In the genomic region with DNA sequence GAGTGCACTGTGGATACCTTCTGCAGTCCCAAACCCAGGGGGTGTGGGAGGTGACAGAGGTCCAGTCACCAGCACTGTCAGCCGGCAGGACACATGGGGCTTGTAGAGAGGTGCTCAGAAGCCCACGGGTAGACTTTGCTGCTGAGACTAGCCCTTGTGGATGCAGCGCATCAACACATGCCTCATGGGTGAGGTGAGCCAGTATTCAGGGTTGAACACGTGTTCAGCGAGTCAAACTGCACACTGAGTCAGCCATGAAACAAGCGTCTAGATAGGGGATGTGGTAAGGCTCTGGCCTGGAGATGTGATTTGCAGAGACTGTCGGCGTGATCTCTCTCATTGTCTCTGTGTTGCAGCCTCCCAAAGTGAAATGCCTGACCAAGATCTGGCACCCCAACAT, we compare ENCODE assay signal across 9 cellular contexts. TPM values are rescaled to one million over a fixed set of nuclear protein-coding genes. Genes with fewer than 3 reads are reported as not detected.
DNase-seq lines count a peak whose midpoint lies in the region; TF ChIP-seq lines count a peak whose summit lies in the region.
"Had no signal": no experiment of that assay in that cellular context is flagged by ENCODE, and none has a peak within 500 bp of the region (broad histone marks: within the 10 kb centered on the region; RNA-seq: fewer than 3 reads in every experiment).

No MANE protein-coding gene starts in this region.

- DNase-seq in AG09309 (ENCODE audit: low read depth): peak; percentile 46
- peak; percentile 68 for DNase-seq in MV-4-11 (lab: John Stamatoyannopoulos, UW)
- DNase-seq in astrocyte of the spinal cord (ENCODE audit: low read depth, low spot score): peak; percentile 56
- peak; percentile 19 for DNase-seq in renal cortical epithelial cell (ENCODE audit: low read depth)
- no peak for DNase-seq in ecto neural progenitor cell (ENCODE audit: low spot score)
- no peak for DNase-seq in hepatic stellate cell (ENCODE audit: low spot score)
- DNase-seq in NCI-H510A treated with DMSO at 0.1 percent for 48 hours (lab: John Stamatoyannopoulos, UW): no peak
- DNase-seq in NCI-H774 (lab: John Stamatoyannopoulos, UW): no peak
- DNase-seq: NCI-H1105 had no signal

- no peak overlapping the region for H3K4me3 ChIP-seq in AG09309 (ENCODE audit: control insufficient read depth, low read depth, low read length)
- no peak overlapping the region for H3K4me3 ChIP-seq in astrocyte of the spinal cord (ENCODE audit: low read depth, low read length)

- TF ChIP-seq CTCF in AG09309 (IDR thresholded peaks at IDR 0.05; ENCODE audit: control insufficient read depth, insufficient read depth, low read depth, low read length, missing control alignments) (no peak), astrocyte of the spinal cord (IDR thresholded peaks at IDR 0.05; ENCODE audit: low read depth, low read length) (no peak)

- in situ Hi-C loops in astrocyte of the spinal cord (cut with HindIII; ENCODE audit: low sequenced_read_pairs): no loop called here

RNA-seq across cellular contexts. Expression of a gene that starts 35.8 kb away (rescaled TPM):
- 18.2 and 18.6 TPM in 2 replicates for total RNA-seq in renal cortical epithelial cell

RNA-seq across cellular contexts. Expression of a gene that starts 58.2 kb away (rescaled TPM):
- total RNA-seq in renal cortical epithelial cell: 56.0 and 61.1 TPM in 2 replicates

Comparison
In these comparisons a context has a peak if more than half of its experiments do, and no peak if none do; other contexts are left out.
1. DNase-seq: peak in AG09309 (single experiment), MV-4-11 (single experiment), astrocyte of the spinal cord (single experiment) and renal cortical epithelial cell (single experiment); none in ecto neural progenitor cell (single experiment), hepatic stellate cell (single experiment), NCI-H510A treated with DMSO at 0.1 percent for 48 hours (single experiment) and NCI-H774 (single experiment).